In the genomic region with DNA sequence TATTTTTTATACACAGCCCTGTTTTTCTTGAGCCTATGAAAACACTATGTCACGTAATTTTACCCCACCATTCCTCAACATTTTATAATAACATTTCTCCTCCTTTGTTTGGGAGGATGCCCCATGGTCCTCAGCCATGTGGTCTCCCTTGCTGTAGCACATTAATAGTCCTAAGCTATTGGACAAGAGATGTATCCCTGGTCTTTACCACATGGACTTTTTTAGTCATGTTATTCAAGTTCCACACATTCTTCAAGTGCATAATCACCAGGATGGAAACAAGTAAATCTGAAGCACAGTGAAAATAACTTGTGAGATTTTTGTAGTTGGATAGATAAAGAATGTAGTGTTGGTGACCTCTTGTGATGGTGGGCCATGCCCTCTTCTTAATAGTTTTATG, we compare ENCODE assay signal across 11 cellular contexts. TPM values are rescaled to one million over a fixed set of nuclear protein-coding genes. Genes with fewer than 3 reads are reported as not detected.
DNase-seq lines count a peak whose midpoint lies in the region; ATAC-seq and TF ChIP-seq lines count a peak whose summit lies in the region.
"Had no signal": no experiment of that assay in that cellular context is flagged by ENCODE, and none has a peak within 500 bp of the region (broad histone marks: within the 10 kb centered on the region; RNA-seq: fewer than 3 reads in every experiment).

No MANE protein-coding gene starts in this region.

- H2BK15ac ChIP-seq in mesenchymal stem cell (ENCODE audit: low read depth, poor library complexity, severe bottlenecking): no peak overlapping the region

- no peak overlapping the region for H3K18ac ChIP-seq in mesenchymal stem cell (ENCODE audit: low read depth in 1 of 2, low read length in 2 of 2)

- H3K27me3 Mint-ChIP-seq in Caco-2 (ENCODE audit: insufficient read depth, unreplicated experiment): no peaks in the 10 kb centered on the region

- peaks cover 13% of the 10 kb centered on the region for H3K36me3 Mint-ChIP-seq in Caco-2 (ENCODE audit: insufficient read depth, unreplicated experiment)

- H3K4me1 Mint-ChIP-seq in Caco-2 (ENCODE audit: low read depth, unreplicated experiment): peaks cover 45% of the 10 kb centered on the region

- H4K91ac ChIP-seq in mesenchymal stem cell (ENCODE audit: low read length): no peak overlapping the region

- no peak overlapping the region for H3K23ac ChIP-seq in mesenchymal stem cell (ENCODE audit: low read length in 2 of 2)

- no peak overlapping the region for H3K4me2 ChIP-seq in mesenchymal stem cell (ENCODE audit: low read length, poor library complexity, severe bottlenecking)

- H3K79me1 ChIP-seq in mesenchymal stem cell (replicated peaks; ENCODE audit: low read length, poor library complexity, severe bottlenecking): no peaks in the 10 kb centered on the region

- peak overlapping the region; percentile 68 for H3K27ac Mint-ChIP-seq in Caco-2 (ENCODE audit: unreplicated experiment)
- H3K27ac Mint-ChIP-seq: H9; natural killer cell treated with Interleukin-12 subunit alpha and Interleukin-12 subunit beta and Interleukin-15 and Interleukin-18, amount 100 ng/mL, for 72 hours had no signal

- no peak overlapping the region for H3K14ac ChIP-seq in mesenchymal stem cell (ENCODE audit: low read length in 2 of 2)

- H2AFZ ChIP-seq in mesenchymal stem cell (ENCODE audit: low read depth, low read length): no peak overlapping the region

- intact Hi-C loops in Caco-2 (cut with micrococcal nuclease; ENCODE audit: unreplicated experiment): loop anchor here (10.0 kb wide), 2 partner anchors 223 to 263 kb away; no protein-coding TSS in a partner anchor

- H3K9me3 ChIP-seq in Caco-2 (peaks cover 5% of the 10 kb centered on the region; the same call in 1 of the 2 replicates), mesenchymal stem cell (ENCODE audit: control insufficient read depth, low read length) (no peaks in the 10 kb centered on the region)

- 60% methylated on average over 1 of the region's 1 CpG for WGBS in mesenchymal stem cell

- peak overlapping the region; percentile 70 for H3K9ac ChIP-seq in mesenchymal stem cell (ENCODE audit: low read length)

- no peak overlapping the region for H3K4me3 Mint-ChIP-seq in Caco-2 (ENCODE audit: unreplicated experiment)
- H3K4me3 Mint-ChIP-seq: H9; natural killer cell treated with Interleukin-12 subunit alpha and Interleukin-12 subunit beta and Interleukin-15 and Interleukin-18, amount 100 ng/mL, for 72 hours had no signal

- no peak for TF ChIP-seq CTCF in Caco-2 (IDR thresholded peaks at IDR 0.05; ENCODE audit: insufficient read depth in 1 of 2, low read depth in 1 of 2, low read length in 1 of 2, severe bottlenecking in 1 of 2, unreplicated experiment in 1 of 2)

- H3K4me1 ChIP-seq in Caco-2: peaks cover 49% of the 10 kb centered on the region
- H3K4me1 ChIP-seq in mesenchymal stem cell (ENCODE audit: control insufficient read depth, insufficient read depth, low read depth, low read length): peaks cover 9% of the 10 kb centered on the region
- H3K4me1 ChIP-seq: heart left ventricle had no signal

- H3K27ac ChIP-seq in mesenchymal stem cell (ENCODE audit: low read length, poor library complexity, severe bottlenecking): peak overlapping the region; percentile 93
- H3K27ac ChIP-seq: heart left ventricle, HL-60 had no signal

- H2BK5ac ChIP-seq in mesenchymal stem cell (ENCODE audit: low read depth, low read length, poor library complexity, severe bottlenecking): peak overlapping the region; percentile 99

- CTCF ChIA-PET in Caco-2 (lab: Charles Lee): no interaction called here

- DNase-seq in Caco-2 (no peak), SW480 (ENCODE audit: low spot score) (peak; percentile 40), mesenchymal stem cell (peak; percentile 70), Kasumi-1 (lab: John Stamatoyannopoulos, UW) (no peak), GOT3 (lab: John Stamatoyannopoulos, UW) (no peak)
- DNase-seq: H9, heart left ventricle, NCI-H2029 had no signal

- H2BK12ac ChIP-seq in mesenchymal stem cell (ENCODE audit: low read length in 2 of 2): no peak overlapping the region

- H2AK5ac ChIP-seq in mesenchymal stem cell (ENCODE audit: low read length, severe bottlenecking): no peak overlapping the region

- peaks cover 23% of the 10 kb centered on the region for H3K9me3 Mint-ChIP-seq in Caco-2 (ENCODE audit: unreplicated experiment)
- H3K9me3 Mint-ChIP-seq: H9; natural killer cell treated with Interleukin-12 subunit alpha and Interleukin-12 subunit beta and Interleukin-15 and Interleukin-18, amount 100 ng/mL, for 72 hours had no signal

- no TSS peak for BruUV-seq in Caco-2 (replicated peaks; lab: Mats Ljungman, UMichigan)

- H3K4ac ChIP-seq in mesenchymal stem cell (ENCODE audit: low read depth in 1 of 2, low read length in 2 of 2): no peak overlapping the region

- no peak overlapping the region for H3K4me3 ChIP-seq in Caco-2 (ENCODE audit: low read depth, low read length)
- H3K4me3 ChIP-seq in mesenchymal stem cell (ENCODE audit: insufficient read depth in 1 of 2, low read depth in 1 of 2, low read length in 2 of 2): no peak overlapping the region
- H3K4me3 ChIP-seq: heart left ventricle had no signal

- no peak for ATAC-seq in GM21576 (IDR thresholded peaks at IDR 0.05; ENCODE audit: unreplicated experiment)
- ATAC-seq: heart left ventricle; natural killer cell treated with Interleukin-12 subunit alpha and Interleukin-12 subunit beta and Interleukin-15 and Interleukin-18, amount 100 ng/mL, for 72 hours had no signal

- POLR2A ChIA-PET in Caco-2 (lab: Charles Lee): no interaction called here

- peak overlapping the region; percentile 15 for H2BK120ac ChIP-seq in mesenchymal stem cell (ENCODE audit: low read depth, low read length)

- H4K8ac ChIP-seq in mesenchymal stem cell (ENCODE audit: low read length): no peak overlapping the region

- H3K36me3 ChIP-seq in Caco-2 (ENCODE audit: control insufficient read depth, insufficient read depth, low read length) (no peaks in the 10 kb centered on the region), mesenchymal stem cell (ENCODE audit: control insufficient read depth in 1 of 2, insufficient read depth in 2 of 2, low read depth in 1 of 2, low read length in 2 of 2) (no peaks in the 10 kb centered on the region)
- H3K36me3 ChIP-seq: heart left ventricle had no signal

- H3K27me3 ChIP-seq in Caco-2 (replicated peaks; ENCODE audit: control insufficient read depth, insufficient read depth, low read length) (no peaks in the 10 kb centered on the region), mesenchymal stem cell (ENCODE audit: control insufficient read depth in 1 of 2, insufficient read depth in 1 of 2, low read length in 2 of 2) (no peaks in the 10 kb centered on the region)

RNA-seq across cellular contexts. Expression of a gene that starts 2.1 kb away (rescaled TPM):
- 3.7 and 4.9 TPM in 2 replicates for total RNA-seq in Caco-2 (2022)
- polyA plus RNA-seq in mesenchymal stem cell (2013, experiment 1 of 2): 0.33 TPM
- polyA plus RNA-seq in mesenchymal stem cell (2013, experiment 2 of 2): 0.18 TPM
- total RNA-seq: H9; heart left ventricle; natural killer cell treated with Interleukin-12 subunit alpha and Interleukin-12 subunit beta and Interleukin-15 and Interleukin-18, amount 100 ng/mL, for 72 hours had no signal
- polyA plus RNA-seq: heart left ventricle had no signal

RNA-seq across cellular contexts. Expression of a gene that starts 3.7 kb away (rescaled TPM):
- total RNA-seq in Caco-2 (2022): not detected in 2 replicates
- polyA plus RNA-seq in mesenchymal stem cell (2013, experiment 1 of 2): not detected
- not detected for polyA plus RNA-seq in mesenchymal stem cell (2013, experiment 2 of 2)
- total RNA-seq: H9; heart left ventricle; natural killer cell treated with Interleukin-12 subunit alpha and Interleukin-12 subunit beta and Interleukin-15 and Interleukin-18, amount 100 ng/mL, for 72 hours had no signal
- polyA plus RNA-seq: heart left ventricle had no signal

RNA-seq across cellular contexts. Expression of a gene that starts 6.9 kb away (rescaled TPM):
- not detected in 2 replicates for total RNA-seq in Caco-2 (2022)
- polyA plus RNA-seq in mesenchymal stem cell (2013, experiment 1 of 2): not detected
- polyA plus RNA-seq in mesenchymal stem cell (2013, experiment 2 of 2): not detected
- total RNA-seq: H9; heart left ventricle; natural killer cell treated with Interleukin-12 subunit alpha and Interleukin-12 subunit beta and Interleukin-15 and Interleukin-18, amount 100 ng/mL, for 72 hours had no signal
- polyA plus RNA-seq: heart left ventricle had no signal

RNA-seq across cellular contexts. Expression of a gene that starts 14.9 kb away (rescaled TPM):
- not detected in 2 replicates for total RNA-seq in Caco-2 (2022)
- not detected for polyA plus RNA-seq in mesenchymal stem cell (2013, experiment 1 of 2)
- polyA plus RNA-seq in mesenchymal stem cell (2013, experiment 2 of 2): not detected
- total RNA-seq: H9; heart left ventricle; natural killer cell treated with Interleukin-12 subunit alpha and Interleukin-12 subunit beta and Interleukin-15 and Interleukin-18, amount 100 ng/mL, for 72 hours had no signal
- polyA plus RNA-seq: heart left ventricle had no signal

RNA-seq across cellular contexts. Expression of a gene that starts 20.7 kb away (rescaled TPM):
- not detected in 2 replicates for total RNA-seq in Caco-2 (2022)
- polyA plus RNA-seq in mesenchymal stem cell (2013, experiment 1 of 2): not detected
- not detected for polyA plus RNA-seq in mesenchymal stem cell (2013, experiment 2 of 2)
- total RNA-seq: H9; heart left ventricle; natural killer cell treated with Interleukin-12 subunit alpha and Interleukin-12 subunit beta and Interleukin-15 and Interleukin-18, amount 100 ng/mL, for 72 hours had no signal
- polyA plus RNA-seq: heart left ventricle had no signal

Comparison
In these comparisons a context has a peak if more than half of its experiments do, and no peak if none do; other contexts are left out.
1. DNase-seq: peak in SW480 (single experiment) and mesenchymal stem cell (single experiment); none in Caco-2 (0 of 2), Kasumi-1 (0 of 2) and GOT3 (single experiment).